In genomic region chr6:35468980-35469710, GRCh38 we compare ENCODE assay signal across 1 cellular context.
TF ChIP-seq lines count a peak whose summit lies in the region.

No MANE protein-coding gene starts in this region.

TF ChIP-seq in GM23338, 12 proteins besides CTCF, POLR2A, EP300 and RAD21 (continued from another document):
- TF ChIP-seq REST (IDR thresholded peaks at IDR 0.05; ENCODE audit: unreplicated experiment) (no peak), STAT1 (IDR thresholded peaks at IDR 0.05; ENCODE audit: unreplicated experiment) (no peak), NANOG (IDR thresholded peaks at IDR 0.05; ENCODE audit: borderline replicate concordance) (no peak), ETS1 (IDR thresholded peaks at IDR 0.05) (no peak), ZNF462 (CRISPR knock-in tag; IDR thresholded peaks at IDR 0.05) (no peak), CREB1 (CRISPR knock-in tag; IDR thresholded peaks at IDR 0.05; ENCODE audit: low read depth) (no peak), ZNF114 (CRISPR knock-in tag; IDR thresholded peaks at IDR 0.05) (no peak), JUNB (IDR thresholded peaks at IDR 0.05; ENCODE audit: unreplicated experiment) (no peak), POLR2AphosphoS5 (IDR thresholded peaks at IDR 0.05; ENCODE audit: low read depth) (no peak)
